Comparison of ENCODE assay signal across 7 cellular contexts in genomic region chr9:131677445-131678180, GRCh38.
DNase-seq lines count a peak whose midpoint lies in the region; ATAC-seq, FAIRE-seq and TF ChIP-seq lines count a peak whose summit lies in the region.

No MANE protein-coding gene starts in this region.

- peaks cover 2% of the 10 kb centered on the region for H3K79me1 ChIP-seq in neuronal stem cell (ENCODE audit: low read depth, low read length)

- H2BK15ac ChIP-seq in neuronal stem cell (ENCODE audit: low read length), result no peak overlapping the region

- H3K27me3 ChIP-seq in heart right ventricle (no peaks in the 10 kb centered on the region), skeletal muscle tissue (ENCODE audit: control insufficient read depth in 3 of 3, insufficient read depth in 3 of 3, low read length in 3 of 3) (no peaks in the 10 kb centered on the region), neuronal stem cell (ENCODE audit: control insufficient read depth in 3 of 3, insufficient read depth in 3 of 3, low read depth in 1 of 3, low read length in 3 of 3) (no peaks in the 10 kb centered on the region)

- H3K4me3 ChIP-seq in heart right ventricle (peak overlapping the region in 5 of 10 donors; percentile 1 to 12 (median 5)), skeletal muscle tissue (ENCODE audit: low read length in 3 of 3) (peak overlapping the region in 2 of 3 donors; percentile 22 to 57), neuronal stem cell (ENCODE audit: low read length in 2 of 2) (no peak overlapping the region)

- peaks cover 57% of the 10 kb centered on the region for H3K36me3 Mint-ChIP-seq in activated T-helper 17 cell treated with anti-CD3 and anti-CD28 coated beads, Interleukin-2, amount 50 U/mL, for 72 hours (ENCODE audit: low read depth)

- ATAC-seq in HG03565 (IDR thresholded peaks at IDR 0.05; ENCODE audit: unreplicated experiment), result peak; percentile 18
- no peak for ATAC-seq in activated T-helper 17 cell treated with anti-CD3 and anti-CD28 coated beads, Interleukin-2, amount 50 U/mL, for 72 hours (replicated peaks)
- ATAC-seq in heart right ventricle, result peak in 7 of 8 donors; percentile 7 to 71 (median 49)

- TF ChIP-seq POLR2A in GM12891 (IDR thresholded peaks at IDR 0.05; ENCODE audit: low read depth, low read length), result 0 out of 2 replicates have a peak, but pooled peaks have one; percentile 32

- H3K4me1 ChIP-seq in heart right ventricle (peaks cover 42 to 100% (median 93%) of the 10 kb centered on the region in 9 donors), skeletal muscle tissue (ENCODE audit: control insufficient read depth in 3 of 3, insufficient read depth in 3 of 3, low read length in 3 of 3) (peaks cover 69 to 73% (median 71%) of the 10 kb centered on the region in 3 donors), neuronal stem cell (ENCODE audit: control insufficient read depth in 2 of 2, insufficient read depth in 1 of 2, low read depth in 1 of 2, low read length in 2 of 2) (peaks cover 17 to 35% of the 10 kb centered on the region in 2 donors)

- intact Hi-C loops in heart right ventricle (cut with DNase I), result loop anchor here in 6 of 10 donors (5.0 to 10.0 kb wide), 3 partner anchors 35 to 60 kb away; no protein-coding TSS in a partner anchor

- H3K9ac ChIP-seq in skeletal muscle tissue (ENCODE audit: low read depth in 1 of 3, low read length in 3 of 3) (peak overlapping the region in 2 of 3 donors; percentile 34 to 40), neuronal stem cell (ENCODE audit: low read depth, low read length, poor library complexity) (no peak overlapping the region)

- H3K14ac ChIP-seq in neuronal stem cell (ENCODE audit: low read length), result no peak overlapping the region

- H3K4ac ChIP-seq in neuronal stem cell (ENCODE audit: low read length), result no peak overlapping the region

- no peak overlapping the region for H2BK12ac ChIP-seq in neuronal stem cell (ENCODE audit: low read length)

- H2AK5ac ChIP-seq in neuronal stem cell (ENCODE audit: low read depth, low read length), result no peak overlapping the region

- FAIRE-seq in GM12891 (lab: Jason Lieb, UNC), result no peak

- no peak overlapping the region for H4K91ac ChIP-seq in neuronal stem cell (ENCODE audit: low read depth, low read length, poor library complexity)

- H3K27me3 Mint-ChIP-seq in activated T-helper 17 cell treated with anti-CD3 and anti-CD28 coated beads, Interleukin-2, amount 50 U/mL, for 72 hours, result no peaks in the 10 kb centered on the region

- no peak overlapping the region for H2BK5ac ChIP-seq in neuronal stem cell (ENCODE audit: low read length)

- H3K9me3 ChIP-seq in heart right ventricle (no peaks in the 10 kb centered on the region), skeletal muscle tissue (ENCODE audit: control insufficient read depth in 3 of 3, low read length in 3 of 3) (no peaks in the 10 kb centered on the region), neuronal stem cell (replicated peaks in 1 of 2; ENCODE audit: control insufficient read depth in 2 of 2, insufficient read depth in 1 of 2, low read depth in 1 of 2, low read length in 2 of 2) (peaks cover 0 to 2% of the 10 kb centered on the region in 2 donors)

- H4K8ac ChIP-seq in neuronal stem cell (ENCODE audit: low read depth, low read length), result no peak overlapping the region

- peak overlapping the region; percentile 99 for H3K27ac Mint-ChIP-seq in activated T-helper 17 cell treated with anti-CD3 and anti-CD28 coated beads, Interleukin-2, amount 50 U/mL, for 72 hours

- no peak overlapping the region for H3K23ac ChIP-seq in neuronal stem cell (ENCODE audit: low read depth, low read length, poor library complexity)

- no peak for DNase-seq in GM12891 (ENCODE audit: insufficient read length, low spot score)
- DNase-seq in heart right ventricle, result no peak
- DNase-seq in neuronal stem cell (ENCODE audit: low spot score), result no peak
- no peak for DNase-seq in NCI-H1930 (lab: John Stamatoyannopoulos, UW)

- peak overlapping the region; percentile 83 for H3K4me3 Mint-ChIP-seq in activated T-helper 17 cell treated with anti-CD3 and anti-CD28 coated beads, Interleukin-2, amount 50 U/mL, for 72 hours

- peak overlapping the region; percentile 70 to 91 (median 82) for H3K27ac ChIP-seq in heart right ventricle
- peak overlapping the region; percentile 52 for H3K27ac ChIP-seq in skeletal muscle tissue (ENCODE audit: low read depth, low read length)
- H3K27ac ChIP-seq in neuronal stem cell (replicated peaks; ENCODE audit: low read length), result no peak overlapping the region

- peaks cover 69% of the 10 kb centered on the region for H3K4me1 Mint-ChIP-seq in activated T-helper 17 cell treated with anti-CD3 and anti-CD28 coated beads, Interleukin-2, amount 50 U/mL, for 72 hours

- H3K4me2 ChIP-seq in neuronal stem cell (ENCODE audit: insufficient read depth, low read length, poor library complexity, severe bottlenecking), result no peak overlapping the region

- no peak overlapping the region for H3K18ac ChIP-seq in neuronal stem cell (ENCODE audit: low read length)

- no peak for TF ChIP-seq CTCF in heart right ventricle (IDR thresholded peaks at IDR 0.05)

- H3K36me3 ChIP-seq in heart right ventricle (no peaks in the 10 kb centered on the region), skeletal muscle tissue (ENCODE audit: control insufficient read depth in 3 of 3, insufficient read depth in 3 of 3, low read length in 3 of 3) (no peaks in the 10 kb centered on the region), neuronal stem cell (replicated peaks in 1 of 2; ENCODE audit: control insufficient read depth in 2 of 2, insufficient read depth in 2 of 2, low read length in 2 of 2) (no peaks in the 10 kb centered on the region)

- H2BK120ac ChIP-seq in neuronal stem cell (ENCODE audit: low read depth, low read length), result no peak overlapping the region

- WGBS in heart right ventricle, 2 donors, result 22 to 30% methylated on average over 9 of the region's 9 CpGs
- no CpG with 5 or more reads among the region's 9 CpGs for WGBS in neuronal stem cell (ENCODE audit: extremely low coverage in 2 of 2, insufficient read length in 2 of 2, insufficient replicate concordance in 1 of 2), 2 donors

- no peak overlapping the region for H2AFZ ChIP-seq in neuronal stem cell (ENCODE audit: low read length)

- no peaks in the 10 kb centered on the region for H3K9me3 Mint-ChIP-seq in activated T-helper 17 cell treated with anti-CD3 and anti-CD28 coated beads, Interleukin-2, amount 50 U/mL, for 72 hours

TF ChIP-seq in GM12891, 5 proteins besides CTCF, POLR2A, EP300 and RAD21:
- TF ChIP-seq PAX5 (IDR thresholded peaks at IDR 0.05; ENCODE audit: insufficient read depth, low read length, severe bottlenecking) (no peak), TAF1 (IDR thresholded peaks at IDR 0.05; ENCODE audit: low read depth, low read length) (no peak), POU2F2 (IDR thresholded peaks at IDR 0.05; ENCODE audit: low read depth, low read length) (no peak), SPI1 (IDR thresholded peaks at IDR 0.05; ENCODE audit: low read depth, low read length) (no peak), POLR2AphosphoS5 (IDR thresholded peaks at IDR 0.05; ENCODE audit: low read depth, low read length) (no peak)

Comparison
In these comparisons a context has a peak if more than half of its experiments do, and no peak if none do; other contexts are left out.
1. H3K4me3 ChIP-seq: peak in skeletal muscle tissue (2 of 3); none in neuronal stem cell (0 of 2).